9 cellular contexts compared by ENCODE assay signal in the genomic region with DNA sequence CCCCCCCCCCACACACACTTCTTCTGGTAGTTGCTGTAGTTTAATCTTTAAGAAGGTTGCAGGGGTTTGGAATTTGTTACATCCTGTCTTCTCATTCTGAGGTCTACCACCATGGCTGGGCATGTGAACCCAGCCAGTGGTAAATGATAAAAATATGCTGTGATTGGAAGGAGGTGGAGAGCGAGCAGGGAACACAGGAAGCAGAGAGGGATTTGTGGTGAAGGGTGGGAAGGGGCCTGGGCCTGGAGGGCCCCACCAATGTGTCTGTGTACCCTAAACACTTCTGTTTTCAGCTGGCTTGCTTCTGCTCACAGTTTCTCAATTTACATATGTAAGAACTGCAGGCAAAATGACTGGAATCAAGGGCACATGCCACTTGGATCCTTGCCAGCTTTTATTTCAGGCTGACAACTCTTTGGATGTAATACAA.
DNase-seq lines count a peak whose midpoint lies in the region; ATAC-seq lines count a peak whose summit lies in the region.
"Had no signal": no experiment of that assay in that cellular context is flagged by ENCODE, and none has a peak within 500 bp of the region (broad histone marks: within the 10 kb centered on the region; RNA-seq: fewer than 3 reads in every experiment).

No MANE protein-coding gene starts in this region.

- peak; percentile 57 for ATAC-seq in stimulated activated naive CD8-positive, alpha-beta T cell treated with anti-CD3 and anti-CD28 coated beads, Interleukin-15, amount 100 ng/mL, for 72 hours
- ATAC-seq in HG03159 (IDR thresholded peaks at IDR 0.05; ENCODE audit: unreplicated experiment) (no peak), HG02623 (IDR thresholded peaks at IDR 0.05; ENCODE audit: unreplicated experiment) (no peak)

- H3K4me3 Mint-ChIP-seq in activated naive CD4-positive, alpha-beta T cell treated with anti-CD3 and anti-CD28 coated beads, Interleukin-2, amount 50 U/mL, for 24 hours, result no peak overlapping the region
- peak overlapping the region in 1 of 2 donors; percentile 2 for H3K4me3 Mint-ChIP-seq in stimulated activated naive CD8-positive, alpha-beta T cell treated with anti-CD3 and anti-CD28 coated beads, Interleukin-15, amount 100 ng/mL, for 72 hours

- H3K27ac Mint-ChIP-seq in activated naive CD4-positive, alpha-beta T cell treated with anti-CD3 and anti-CD28 coated beads, Interleukin-2, amount 50 U/mL, for 24 hours, result peak overlapping the region; percentile 72
- peak overlapping the region; percentile 50 to 90 for H3K27ac Mint-ChIP-seq in stimulated activated naive CD8-positive, alpha-beta T cell treated with anti-CD3 and anti-CD28 coated beads, Interleukin-15, amount 100 ng/mL, for 72 hours

- H3K4me1 Mint-ChIP-seq in activated naive CD4-positive, alpha-beta T cell treated with anti-CD3 and anti-CD28 coated beads, Interleukin-2, amount 50 U/mL, for 24 hours, result peaks cover 29% of the 10 kb centered on the region
- H3K4me1 Mint-ChIP-seq in stimulated activated naive CD8-positive, alpha-beta T cell treated with anti-CD3 and anti-CD28 coated beads, Interleukin-15, amount 100 ng/mL, for 72 hours, result peaks cover 22% of the 10 kb centered on the region

- H3K27me3 Mint-ChIP-seq in activated naive CD4-positive, alpha-beta T cell treated with anti-CD3 and anti-CD28 coated beads, Interleukin-2, amount 50 U/mL, for 24 hours, result no peaks in the 10 kb centered on the region
- no peaks in the 10 kb centered on the region for H3K27me3 Mint-ChIP-seq in stimulated activated naive CD8-positive, alpha-beta T cell treated with anti-CD3 and anti-CD28 coated beads, Interleukin-15, amount 100 ng/mL, for 72 hours

- H3K36me3 Mint-ChIP-seq in activated naive CD4-positive, alpha-beta T cell treated with anti-CD3 and anti-CD28 coated beads, Interleukin-2, amount 50 U/mL, for 24 hours, result no peaks in the 10 kb centered on the region

- no peak for DNase-seq in activated naive CD4-positive, alpha-beta T cell treated with anti-CD3 and anti-CD28 coated beads, Interleukin-2, amount 50 U/mL, for 16 hours
- DNase-seq in NCI-H526 treated with DMSO at 0.1 percent for 48 hours (lab: John Stamatoyannopoulos, UW), result peak; percentile 75
- peak; percentile 11 for DNase-seq in dermis blood vessel endothelial cell
- DNase-seq in stimulated activated naive CD8-positive, alpha-beta T cell treated with anti-CD3 and anti-CD28 coated beads, Interleukin-15, amount 100 ng/mL, for 72 hours, result no peak
- DNase-seq in NCI-H1930 (lab: John Stamatoyannopoulos, UW), result no peak
- DNase-seq: esophagus squamous epithelium had no signal

- no peaks in the 10 kb centered on the region for H3K9me3 Mint-ChIP-seq in activated naive CD4-positive, alpha-beta T cell treated with anti-CD3 and anti-CD28 coated beads, Interleukin-2, amount 50 U/mL, for 24 hours
- H3K9me3 Mint-ChIP-seq in stimulated activated naive CD8-positive, alpha-beta T cell treated with anti-CD3 and anti-CD28 coated beads, Interleukin-15, amount 100 ng/mL, for 72 hours, result peaks cover 0 to 4% of the 10 kb centered on the region in 2 donors

Comparison
In these comparisons a context has a peak if more than half of its experiments do, and no peak if none do; other contexts are left out.
1. DNase-seq: peak in NCI-H526 treated with DMSO at 0.1 percent for 48 hours (single experiment) and dermis blood vessel endothelial cell (single experiment); none in activated naive CD4-positive, alpha-beta T cell treated with anti-CD3 and anti-CD28 coated beads, Interleukin-2, amount 50 U/mL, for 16 hours (single experiment), stimulated activated naive CD8-positive, alpha-beta T cell treated with anti-CD3 and anti-CD28 coated beads, Interleukin-15, amount 100 ng/mL, for 72 hours (0 of 2) and NCI-H1930 (0 of 2).